ENCODE assay signal across 22 cellular contexts in genomic region chr21:38439336-38439900, GRCh38. TPM values are rescaled to one million over a fixed set of nuclear protein-coding genes. Genes with fewer than 3 reads are reported as not detected.
A peak's percentile ranks its signal among the peaks of the same experiment; 100 is the strongest.
DNase-seq lines count a peak whose midpoint lies in the region; ATAC-seq and TF ChIP-seq lines count a peak whose summit lies in the region.
"Had no signal": no experiment of that assay in that cellular context is flagged by ENCODE, and none has a peak within 500 bp of the region (broad histone marks: within the 10 kb centered on the region; RNA-seq: fewer than 3 reads in every experiment).

No MANE protein-coding gene starts in this region.

- H2AFZ ChIP-seq in mesenchymal stem cell (ENCODE audit: low read depth, low read length), result no peak overlapping the region

- peak overlapping the region; percentile 97 for H2AK5ac ChIP-seq in mesenchymal stem cell (ENCODE audit: low read length, severe bottlenecking)

- intact Hi-C loops in ascending aorta (cut with DNase I), result no loop called here

- H3K79me1 ChIP-seq in mesenchymal stem cell (replicated peaks; ENCODE audit: low read length, poor library complexity, severe bottlenecking), result no peaks in the 10 kb centered on the region

- peaks cover 16 to 55% of the 10 kb centered on the region in 2 donors for H3K4me1 ChIP-seq in ascending aorta
- peaks cover 42% of the 10 kb centered on the region for H3K4me1 ChIP-seq in mesenchymal stem cell (ENCODE audit: control insufficient read depth, insufficient read depth, low read depth, low read length)
- peaks cover 12% of the 10 kb centered on the region for H3K4me1 ChIP-seq in foreskin keratinocyte

- H3K18ac ChIP-seq in mesenchymal stem cell (ENCODE audit: low read depth in 1 of 2, low read length in 2 of 2), result peak overlapping the region; percentile 5 to 13

- H3K23ac ChIP-seq in mesenchymal stem cell (ENCODE audit: low read length in 2 of 2), result no peak overlapping the region

- no peak for ATAC-seq in foreskin keratinocyte
- ATAC-seq: A549; activated T-cell treated with anti-CD3 and anti-CD28 coated beads, Interleukin-2, amount 50 U/mL, for 72 hours; gastroesophageal sphincter had no signal

- H3K4me2 ChIP-seq in mesenchymal stem cell (ENCODE audit: low read length, poor library complexity, severe bottlenecking), result no peak overlapping the region

- H2BK15ac ChIP-seq in mesenchymal stem cell (ENCODE audit: low read depth, poor library complexity, severe bottlenecking), result no peak overlapping the region

- WGBS in mesenchymal stem cell, result 93% methylated on average over 9 of the region's 9 CpGs

- H3K27me3 ChIP-seq in ascending aorta (no peaks in the 10 kb centered on the region), mesenchymal stem cell (ENCODE audit: control insufficient read depth in 1 of 2, insufficient read depth in 1 of 2, low read length in 2 of 2) (no peaks in the 10 kb centered on the region), foreskin keratinocyte (no peaks in the 10 kb centered on the region)
- H3K27me3 ChIP-seq: spleen, vagina had no signal

- no peak overlapping the region for H4K8ac ChIP-seq in mesenchymal stem cell (ENCODE audit: low read length)

- no peak overlapping the region for H2BK5ac ChIP-seq in mesenchymal stem cell (ENCODE audit: low read depth, low read length, poor library complexity, severe bottlenecking)

- peak overlapping the region in 1 of 2 experiments; percentile 21 for H3K4ac ChIP-seq in mesenchymal stem cell (ENCODE audit: low read depth in 1 of 2, low read length in 2 of 2)

- no peak overlapping the region for H4K91ac ChIP-seq in mesenchymal stem cell (ENCODE audit: low read length)

- H3K36me3 ChIP-seq in KOPT-K1 (ENCODE audit: insufficient read depth, low read length) (peaks cover 37% of the 10 kb centered on the region; the same call in 1 of the 2 replicates), ascending aorta (no peaks in the 10 kb centered on the region), mesenchymal stem cell (ENCODE audit: control insufficient read depth in 1 of 2, insufficient read depth in 2 of 2, low read depth in 1 of 2, low read length in 2 of 2) (no peaks in the 10 kb centered on the region)
- H3K36me3 ChIP-seq: gastroesophageal sphincter, vagina had no signal

- no peak for TF ChIP-seq CTCF in ascending aorta (IDR thresholded peaks at IDR 0.05)
- no peak for TF ChIP-seq CTCF in foreskin keratinocyte (conservative IDR thresholded peaks at IDR 0.05)

- H3K4me3 ChIP-seq in ascending aorta (no peak overlapping the region), mesenchymal stem cell (ENCODE audit: insufficient read depth in 1 of 2, low read depth in 1 of 2, low read length in 2 of 2) (no peak overlapping the region)
- H3K4me3 ChIP-seq: A549, gastroesophageal sphincter, spleen, vagina had no signal

- H2BK120ac ChIP-seq in mesenchymal stem cell (ENCODE audit: low read depth, low read length), result no peak overlapping the region

- H3K27ac ChIP-seq in KOPT-K1 (ENCODE audit: low read depth, low read length, poor library complexity, severe bottlenecking) (peak overlapping the region; percentile 39), ascending aorta (peak overlapping the region; percentile 31 to 92), mesenchymal stem cell (ENCODE audit: low read length, poor library complexity, severe bottlenecking) (no peak overlapping the region), foreskin keratinocyte (no peak overlapping the region)
- H3K27ac ChIP-seq: gastroesophageal sphincter, vagina had no signal

- DNase-seq in AG20443 (ENCODE audit: low spot score) (peak; percentile 41), ascending aorta (ENCODE audit: low spot score in 2 of 2) (no peak), mesenchymal stem cell (no peak), HUDEP-2 (lab: John Stamatoyannopoulos, UW; ENCODE audit: unreplicated experiment in 76 of 76) (no peak), DMS 273 (lab: John Stamatoyannopoulos, UW; ENCODE audit: unreplicated experiment) (no peak), foreskin keratinocyte (no peak), SKM-1 treated with dmso at 0.1 percent for 144 hours (lab: John Stamatoyannopoulos, UW; ENCODE audit: unreplicated experiment) (no peak)
- DNase-seq: activated CD4-positive, CD25-positive, alpha-beta regulatory T cell; activated CD8-positive, alpha-beta memory T cell treated with anti-CD3 and anti-CD28 coated beads for 24 hours; activated T-cell treated with anti-CD3 and anti-CD28 coated beads, Interleukin-2, amount 50 U/mL, for 72 hours; CD4-positive, alpha-beta T cell; cortex of kidney; DMS53; left cardiac atrium; NCI-H2171 treated with DMSO at 0.1 percent for 48 hours; nephron progenitor cell; spleen had no signal

- H3K9me3 ChIP-seq in KOPT-K1 (ENCODE audit: insufficient read depth, low read length, poor library complexity, severe bottlenecking) (no peaks in the 10 kb centered on the region), ascending aorta (no peaks in the 10 kb centered on the region), mesenchymal stem cell (ENCODE audit: control insufficient read depth, low read length) (no peaks in the 10 kb centered on the region)
- H3K9me3 ChIP-seq: A549, gastroesophageal sphincter, spleen, vagina had no signal

- no peak overlapping the region for H3K9ac ChIP-seq in mesenchymal stem cell (ENCODE audit: low read length)

- no peak overlapping the region for H3K14ac ChIP-seq in mesenchymal stem cell (ENCODE audit: low read length in 2 of 2)

- H2BK12ac ChIP-seq in mesenchymal stem cell (ENCODE audit: low read length in 2 of 2), result peak overlapping the region; percentile 60 to 95

RNA-seq across cellular contexts. Expression of gene ERG, which starts 58.9 kb away (rescaled TPM):
- total RNA-seq in ascending aorta (28.5 TPM), foreskin keratinocyte (0.24 and 0.49 TPM in 2 replicates)
- polyA plus RNA-seq in mesenchymal stem cell (2013, experiment 1 of 2), result 0.48 TPM
- polyA plus RNA-seq in mesenchymal stem cell (2013, experiment 2 of 2), result 0.45 TPM
- 0.03 and 0.12 TPM in 2 replicates for polyA plus RNA-seq in foreskin keratinocyte
- total RNA-seq: CD4-positive, alpha-beta T cell; LHCN-M2 had no signal
- polyA plus RNA-seq: A549 had no signal

Comparison
In these comparisons a context has a peak if more than half of its experiments do, and no peak if none do; other contexts are left out.
1. H3K27ac ChIP-seq: peak in KOPT-K1 (single experiment) and ascending aorta (2 of 2); none in mesenchymal stem cell (single experiment) and foreskin keratinocyte (single experiment).
2. RNA of gene ERG, which starts 58.9 kb away (total RNA-seq): 28.5 TPM in ascending aorta (single experiment); 0.24 to 0.49 TPM in foreskin keratinocyte; every median in the first group is over 10 times any median in the second.